In genomic region chr2:225889452-225889851, GRCh38 we compare ENCODE assay signal across 8 cellular contexts.
DNase-seq lines count a peak whose midpoint lies in the region; ATAC-seq and TF ChIP-seq lines count a peak whose summit lies in the region.

No MANE protein-coding gene starts in this region.

- H3K27ac Mint-ChIP-seq in endothelial cell (ENCODE audit: unreplicated experiment): no peak overlapping the region
- H3K27ac Mint-ChIP-seq in nephron: peak overlapping the region in 2 of 3 experiments; percentile 4 to 9

- H2AFZ ChIP-seq in PC-3 (ENCODE audit: low read length): no peak overlapping the region

- H3K4me2 ChIP-seq in PC-3 (ENCODE audit: low read length): 0 out of 2 replicates have a peak overlapping the region, but pooled peaks have one; percentile 20

- H3K9me3 Mint-ChIP-seq in endothelial cell (ENCODE audit: unreplicated experiment) (no peaks in the 10 kb centered on the region), nephron (no peaks in the 10 kb centered on the region)

- no peaks in the 10 kb centered on the region for H3F3A ChIP-seq in PC-3 (ENCODE audit: low read length, unreplicated experiment)

- BruUV-seq in PC-3 (replicated peaks; lab: Mats Ljungman, UMichigan): no TSS peak

- H3K9me2 ChIP-seq in PC-3 (replicated peaks; ENCODE audit: low read length): no peaks in the 10 kb centered on the region

- H3K36me3 ChIP-seq in PC-3 (ENCODE audit: low read depth, low read length): no peaks in the 10 kb centered on the region

- peak; percentile 84 for TF ChIP-seq CTCF in PC-3 (conservative IDR thresholded peaks at IDR 0.05; ENCODE audit: low read depth, low read length)
- TF ChIP-seq CTCF in endothelial cell (IDR thresholded peaks at IDR 0.05; ENCODE audit: unreplicated experiment): peak; percentile 82
- TF ChIP-seq CTCF in nephron (IDR thresholded peaks at IDR 0.05; ENCODE audit: unreplicated experiment in 3 of 3): peak; percentile 78 to 83 (median 79)

- no peaks in the 10 kb centered on the region for H3K79me2 ChIP-seq in PC-3 (ENCODE audit: low read length)

- peak overlapping the region; percentile 23; the same call in 1 of the 2 replicates for H3K9ac ChIP-seq in PC-3 (ENCODE audit: low read length)

- intact Hi-C loops in PC-3 (cut with micrococcal nuclease): loop anchor here (1.0 to 10.0 kb wide), 9 partner anchors 153 to 911 kb away; no protein-coding TSS in a partner anchor

- POLR2A ChIA-PET in PC-3 (lab: Charles Lee; ENCODE audit: unreplicated experiment): no interaction called here

- H3K9me3 ChIP-seq in PC-3 (ENCODE audit: low read length): no peaks in the 10 kb centered on the region

- H3K36me3 Mint-ChIP-seq in endothelial cell (ENCODE audit: low read depth, unreplicated experiment) (no peaks in the 10 kb centered on the region), nephron (ENCODE audit: low read depth) (no peaks in the 10 kb centered on the region)

- CTCF ChIA-PET in PC-3 (lab: Charles Lee): interaction anchor here (0.6 to 1.0 kb wide), 8 partner anchors 225 to 980 kb away, joined by 3 to 5 read pairs (median 3); no protein-coding TSS in a partner anchor

- H3K4me3 ChIP-seq in PC-3 (ENCODE audit: low read length): no peak overlapping the region

- H3K27me3 ChIP-seq in PC-3 (ENCODE audit: low read length): no peaks in the 10 kb centered on the region

- peak; percentile 78 for ATAC-seq in GM19035 (IDR thresholded peaks at IDR 0.05; ENCODE audit: unreplicated experiment)
- ATAC-seq in HG03432 (IDR thresholded peaks at IDR 0.05; ENCODE audit: unreplicated experiment): peak; percentile 91
- peak; percentile 94 for ATAC-seq in PC-3

- H3K27ac ChIP-seq in PC-3 (ENCODE audit: low read length): peak overlapping the region; percentile 66

- no peaks in the 10 kb centered on the region for H4K20me1 ChIP-seq in PC-3 (ENCODE audit: low read length)

- H3K4me1 Mint-ChIP-seq in endothelial cell (ENCODE audit: unreplicated experiment) (no peaks in the 10 kb centered on the region), nephron (peaks cover 14% of the 10 kb centered on the region)

- H3K4me3 Mint-ChIP-seq in endothelial cell (ENCODE audit: unreplicated experiment) (no peak overlapping the region), nephron (no peak overlapping the region)

- DNase-seq in COLO829 (ENCODE audit: low spot score) (peak; percentile 30), PC-3 (peak; percentile 75), endothelial cell (ENCODE audit: low spot score) (peak; percentile 9), T-helper 1 cell (no peak)
- no peak for DNase-seq in activated naive CD4-positive, alpha-beta T cell treated with anti-CD3 and anti-CD28 coated beads, Interleukin-2, amount 50 U/mL, for 16 hours

- peaks cover 23% of the 10 kb centered on the region for H3K4me1 ChIP-seq in PC-3 (ENCODE audit: insufficient read depth, low read length)

- H3K27me3 Mint-ChIP-seq in endothelial cell (ENCODE audit: unreplicated experiment) (no peaks in the 10 kb centered on the region), nephron (ENCODE audit: low read depth) (no peaks in the 10 kb centered on the region)

Comparison
In these comparisons a context has a peak if more than half of its experiments do, and no peak if none do; other contexts are left out.
1. DNase-seq: peak in COLO829 (single experiment), PC-3 (single experiment) and endothelial cell (single experiment); none in T-helper 1 cell (0 of 5) and activated naive CD4-positive, alpha-beta T cell treated with anti-CD3 and anti-CD28 coated beads, Interleukin-2, amount 50 U/mL, for 16 hours (single experiment).
2. Peak in every context shown above with its lines, with median percentiles within 50 percentile points of each other: ATAC-seq and CTCF ChIP-seq.